9 cellular contexts compared by ENCODE assay signal in the genomic region with DNA sequence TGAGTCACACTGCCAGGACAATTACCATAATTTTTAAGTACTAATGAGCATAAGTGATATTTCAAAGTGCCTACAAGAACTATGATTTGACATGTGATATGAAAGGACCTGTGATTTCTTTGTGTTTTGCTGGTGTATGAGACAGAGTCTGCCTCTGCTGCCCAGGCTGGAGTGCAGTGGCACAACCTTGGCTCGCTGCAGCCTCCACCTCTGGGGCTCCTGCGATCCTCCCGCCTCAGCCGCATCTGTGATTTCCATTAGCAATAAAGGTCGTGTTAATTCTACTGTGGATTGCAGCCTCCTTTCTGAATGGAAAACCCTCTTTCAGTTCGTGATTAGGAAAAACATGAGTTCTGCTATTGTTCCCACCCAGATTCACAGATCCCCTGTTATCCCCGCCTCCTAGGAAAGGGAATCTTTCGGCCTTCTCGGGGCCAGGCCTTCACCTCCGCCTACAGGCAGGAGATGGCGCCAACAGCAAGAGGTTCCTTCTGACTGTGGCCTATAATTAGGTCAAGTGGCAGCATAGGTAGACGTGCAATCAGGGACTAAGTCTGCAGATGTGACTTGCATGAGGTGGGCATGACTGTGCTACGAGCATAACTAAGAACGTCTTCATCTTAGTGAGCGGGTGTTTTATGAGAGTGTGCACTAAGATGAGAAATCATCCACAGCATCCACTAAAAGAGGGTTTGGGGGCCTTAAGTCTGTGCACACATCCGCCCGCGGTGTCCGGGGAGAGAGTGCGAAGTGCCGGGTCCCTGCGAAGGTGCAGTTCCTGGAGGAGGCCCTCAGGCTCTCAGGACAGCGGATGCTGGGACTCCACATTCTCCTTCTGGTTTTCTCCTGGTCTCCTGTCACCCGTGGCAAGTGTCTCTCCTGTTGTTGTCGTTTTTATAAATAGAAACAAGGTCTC. TPM values are rescaled to one million over a fixed set of nuclear protein-coding genes. Genes with fewer than 3 reads are reported as not detected.
DNase-seq lines count a peak whose midpoint lies in the region; ATAC-seq, FAIRE-seq and TF ChIP-seq lines count a peak whose summit lies in the region.
"Had no signal": no experiment of that assay in that cellular context is flagged by ENCODE, and none has a peak within 500 bp of the region (broad histone marks: within the 10 kb centered on the region; RNA-seq: fewer than 3 reads in every experiment).

No MANE protein-coding gene starts in this region.

- DNase-seq in A549 (ENCODE audit: low read depth in 1 of 2, low spot score in 1 of 2): peak in 1 of 2 experiments; percentile 89
- peak; percentile 90 for DNase-seq in endodermal cell
- DNase-seq in NCI-H524 treated with DMSO at 0.1 percent for 48 hours (lab: John Stamatoyannopoulos, UW): no peak
- no peak for DNase-seq in mesenteric fat pad (ENCODE audit: low spot score)

- H3K27ac Mint-ChIP-seq in endodermal cell: no peak overlapping the region
- H3K27ac Mint-ChIP-seq in nephron: peak overlapping the region in 2 of 3 experiments; percentile 66 to 74

- peak; percentile 63 to 79 for TF ChIP-seq RAD21 in A549 (conservative IDR thresholded peaks at IDR 0.05 in 1 of 2, IDR thresholded peaks at IDR 0.05 in 1 of 2)

- POLR2A ChIA-PET in A549 (lab: Yijun Ruan, JAX): no interaction called here

- no peak for TF ChIP-seq EP300 in A549 (IDR thresholded peaks at IDR 0.05)

- peaks cover 8% of the 10 kb centered on the region for H3K9me3 Mint-ChIP-seq in endodermal cell
- no peaks in the 10 kb centered on the region for H3K9me3 Mint-ChIP-seq in nephron

- H3K4me3 ChIP-seq in A549: no peak overlapping the region
- H3K4me3 ChIP-seq in endodermal cell (ENCODE audit: low read length): no peak overlapping the region

- TF ChIP-seq POLR2A in A549 (IDR thresholded peaks at IDR 0.05; ENCODE audit: low read length): no peak

- H3K27me3 ChIP-seq in endodermal cell (ENCODE audit: control insufficient read depth, insufficient read depth, low read length, poor library complexity, severe bottlenecking): no peaks in the 10 kb centered on the region

- no peak overlapping the region for H3K9ac ChIP-seq in endodermal cell (ENCODE audit: extremely low read depth, low read length, poor library complexity, severe bottlenecking)

- no peak for FAIRE-seq in A549 (lab: Jason Lieb, UNC)

- H3K4me1 Mint-ChIP-seq in endodermal cell (peaks cover 3% of the 10 kb centered on the region), nephron (peaks cover 9% of the 10 kb centered on the region)

- TF ChIP-seq CTCF in A549 (IDR thresholded peaks at IDR 0.05): peak; percentile 54
- peak; percentile 99 for TF ChIP-seq CTCF in VCaP (conservative IDR thresholded peaks at IDR 0.05)
- TF ChIP-seq CTCF in endodermal cell (conservative IDR thresholded peaks at IDR 0.05): peak; percentile 86
- peak; percentile 51 to 67 (median 52) for TF ChIP-seq CTCF in nephron (IDR thresholded peaks at IDR 0.05; ENCODE audit: unreplicated experiment in 3 of 3)

- H3K4me1 ChIP-seq in A549 (peaks cover 12% of the 10 kb centered on the region), endodermal cell (ENCODE audit: control insufficient read depth, insufficient read depth, low read length) (no peaks in the 10 kb centered on the region)

- CTCF ChIA-PET in A549 (lab: Yijun Ruan, JAX): interaction anchor here (0.9 to 1.6 kb wide), 4 partner anchors 9 to 321 kb away, joined by 3 to 5 read pairs (median 3); no protein-coding TSS in a partner anchor

- no peak overlapping the region for H3K4me2 ChIP-seq in A549

- H3K9me3 ChIP-seq in A549 (no peaks in the 10 kb centered on the region), endodermal cell (ENCODE audit: control insufficient read depth, low read length) (no peaks in the 10 kb centered on the region)

- no peaks in the 10 kb centered on the region for H3K36me3 ChIP-seq in endodermal cell (ENCODE audit: control insufficient read depth, insufficient read depth, low read length)

- H3K27me3 Mint-ChIP-seq in endodermal cell (ENCODE audit: insufficient read depth) (peaks cover 21% of the 10 kb centered on the region), nephron (ENCODE audit: low read depth) (peaks cover 14% of the 10 kb centered on the region)

- H3K36me3 Mint-ChIP-seq in endodermal cell (ENCODE audit: low read depth) (no peaks in the 10 kb centered on the region), nephron (ENCODE audit: low read depth) (no peaks in the 10 kb centered on the region)

- H3K27ac ChIP-seq in A549: no peak overlapping the region
- H3K27ac ChIP-seq in VCaP: peak overlapping the region; percentile 23
- H3K27ac ChIP-seq in endodermal cell (ENCODE audit: low read depth, low read length): no peak overlapping the region

- 58% methylated on average over 25 of the region's 25 CpGs for WGBS in A549 (ENCODE audit: missing lambda C conversion rate)
- 67 to 73% methylated on average over 19 to 25 of the region's 25 CpGs for WGBS in endodermal cell (ENCODE audit: insufficient coverage in 1 of 2, insufficient read length in 1 of 2), 2 experiments

- H3K4me3 Mint-ChIP-seq in endodermal cell: no peak overlapping the region
- H3K4me3 Mint-ChIP-seq in nephron: peak overlapping the region; percentile 66 to 71 (median 70)

- ATAC-seq in A549 (peak; percentile 68 to 80), GM18907 (IDR thresholded peaks at IDR 0.05; ENCODE audit: unreplicated experiment) (peak; percentile 56), HG03175 (IDR thresholded peaks at IDR 0.05; ENCODE audit: unreplicated experiment) (peak; percentile 57)

TF ChIP-seq in A549, 52 proteins besides CTCF, POLR2A, EP300 and RAD21:
- TF ChIP-seq SMC3 (IDR thresholded peaks at IDR 0.05) (peak; percentile 51; the same call in 2 of the 3 replicates), CBX2 (IDR thresholded peaks at IDR 0.05; ENCODE audit: borderline replicate concordance, low read depth) (no peak), RCOR1 (IDR thresholded peaks at IDR 0.05; ENCODE audit: low read depth, low read length) (no peak), HOXA7 (CRISPR knock-in tag; IDR thresholded peaks at IDR 0.05) (no peak)

RNA-seq across cellular contexts. Expression of a gene that starts 23.1 kb away (rescaled TPM):
- polyA plus RNA-seq in A549 (2011; rRNA removed) (20.4 and 30.7 TPM in 2 replicates), A549 (2017; fragmentation: RNase III; extraction: RNeasy Plus Mini Kit Qiagen cat#74134 plus additional on column Dnase treatment) (21.8 to 23.2 TPM (median 23.1 TPM) in 3 replicates)
- 27.2 and 28.7 TPM in 2 replicates for polyA plus RNA-seq in A549 (2012; cell fraction: cytosol; rRNA removed)
- 20.4 and 25.4 TPM in 2 replicates for polyA plus RNA-seq in A549 (2012; cell fraction: nucleus; rRNA removed)
- polyA minus RNA-seq in A549 (2011; rRNA and poly(A)+ RNA removed): 5.3 and 5.6 TPM in 2 replicates
- total RNA-seq in endodermal cell (not detected), mesenteric fat pad (3.0 TPM)
- 0.21 TPM for polyA plus RNA-seq in endodermal cell (2013, experiment 1 of 2)
- polyA plus RNA-seq in endodermal cell (2013, experiment 2 of 2): 0.29 TPM

RNA-seq across cellular contexts. Expression of a gene that starts 34.5 kb away (rescaled TPM):
- polyA plus RNA-seq in A549 (2011; rRNA removed) (not detected in 2 replicates), A549 (2017; fragmentation: RNase III; extraction: RNeasy Plus Mini Kit Qiagen cat#74134 plus additional on column Dnase treatment) (not detected in 3 replicates)
- polyA plus RNA-seq in A549 (2012; cell fraction: cytosol; rRNA removed): not detected in 2 replicates
- not detected in 2 replicates for polyA plus RNA-seq in A549 (2012; cell fraction: nucleus; rRNA removed)
- not detected in 2 replicates for polyA minus RNA-seq in A549 (2011; rRNA and poly(A)+ RNA removed)
- total RNA-seq in endodermal cell (not detected), mesenteric fat pad (not detected)
- polyA plus RNA-seq in endodermal cell (2013, experiment 1 of 2): not detected
- not detected for polyA plus RNA-seq in endodermal cell (2013, experiment 2 of 2)
- total RNA-seq: lower leg skin had no signal

RNA-seq across cellular contexts. Expression of a gene that starts 41.2 kb away (rescaled TPM):
- polyA plus RNA-seq in A549 (2011; rRNA removed) (17.0 and 22.7 TPM in 2 replicates), A549 (2017; fragmentation: RNase III; extraction: RNeasy Plus Mini Kit Qiagen cat#74134 plus additional on column Dnase treatment) (29.7 to 35.0 TPM (median 32.5 TPM) in 3 replicates)
- polyA plus RNA-seq in A549 (2012; cell fraction: cytosol; rRNA removed): 21.6 and 22.2 TPM in 2 replicates
- polyA plus RNA-seq in A549 (2012; cell fraction: nucleus; rRNA removed): 73.3 and 77.6 TPM in 2 replicates
- 10.5 and 11.3 TPM in 2 replicates for polyA minus RNA-seq in A549 (2011; rRNA and poly(A)+ RNA removed)
- total RNA-seq in endodermal cell (10 to 100 TPM; 37.5 to 41.7 TPM), mesenteric fat pad (22.1 TPM)
- polyA plus RNA-seq in endodermal cell (2013, experiment 1 of 2): 29.1 TPM
- polyA plus RNA-seq in endodermal cell (2013, experiment 2 of 2): 23.7 TPM

RNA-seq across cellular contexts. Expression of a gene that starts 50.9 kb away (rescaled TPM):
- polyA plus RNA-seq in A549 (2011; rRNA removed): not detected in 2 replicates
- not detected in 2 replicates for polyA plus RNA-seq in A549 (2012; cell fraction: cytosol; rRNA removed)
- not detected in 2 replicates for polyA plus RNA-seq in A549 (2012; cell fraction: nucleus; rRNA removed)
- not detected in 3 replicates for polyA plus RNA-seq in A549 (2017; fragmentation: RNase III; extraction: RNeasy Plus Mini Kit Qiagen cat#74134 plus additional on column Dnase treatment)
- polyA minus RNA-seq in A549 (2011; rRNA and poly(A)+ RNA removed): not detected in 2 replicates
- not detected for total RNA-seq in endodermal cell
- not detected for polyA plus RNA-seq in endodermal cell (2013, experiment 1 of 2)
- polyA plus RNA-seq in endodermal cell (2013, experiment 2 of 2): not detected
- total RNA-seq in mesenteric fat pad: not detected
- total RNA-seq: lower leg skin had no signal
